33 cellular contexts compared by ENCODE assay signal in genomic region chr3:74217467-74217866, GRCh38.
"Had no signal": no experiment of that assay in that cellular context is flagged by ENCODE, and none has a peak within 500 bp of the region (broad histone marks: within the 10 kb centered on the region; RNA-seq: fewer than 3 reads in every experiment).

No MANE protein-coding gene starts in this region.

- H3K27ac Mint-ChIP-seq: naive thymus-derived CD8-positive, alpha-beta T cell; natural killer cell treated with Interleukin-12 subunit alpha and Interleukin-12 subunit beta and Interleukin-15 and Interleukin-18, amount 100 ng/mL, for 72 hours; nephron progenitor cell; progenitor cell of endocrine pancreas; stimulated activated memory B cell treated with anti-CD40 and anti-IgM and Interleukin-4, amounts not matched to agents 10 μg/mL and 1 μg/mL and 100 μg/mL, for 72 hours; stimulated activated naive CD8-positive, alpha-beta T cell treated with anti-CD3 and anti-CD28 coated beads, Interleukin-15, amount 100 ng/mL, for 72 hours; type B pancreatic cell had no signal

- H3K4me3 ChIP-seq: ovary, psoas muscle, skin epidermis, smooth muscle cell, spleen, suprapubic skin, testis, tibial artery, transverse colon, upper lobe of right lung, uterus had no signal

- H3K9me3 ChIP-seq: neutrophil, ovary, psoas muscle, suprapubic skin, testis, tibial artery, transverse colon, upper lobe of right lung, uterus had no signal

- H3K9me3 Mint-ChIP-seq: nephron progenitor cell, neural crest cell had no signal

- H3K36me3 ChIP-seq: neutrophil, ovary, spleen, suprapubic skin, tibial artery, transverse colon, upper lobe of right lung, uterus had no signal

- H3K27me3 ChIP-seq: neutrophil, ovary, spleen, suprapubic skin, testis, tibial artery, transverse colon, upper lobe of right lung, uterus had no signal

- H3K4me1 ChIP-seq: parathyroid adenoma, psoas muscle, spleen, suprapubic skin, testis, tibial artery, transverse colon, upper lobe of right lung, uterus had no signal

- H3K36me3 Mint-ChIP-seq: natural killer cell treated with Interleukin-12 subunit alpha and Interleukin-12 subunit beta and Interleukin-15 and Interleukin-18, amount 100 ng/mL, for 72 hours; stimulated activated memory B cell treated with anti-CD40 and anti-IgM and Interleukin-4, amounts not matched to agents 10 μg/mL and 1 μg/mL and 100 μg/mL, for 72 hours; type B pancreatic cell had no signal

- H3K79me2 ChIP-seq: parathyroid adenoma had no signal

- H3K4me3 Mint-ChIP-seq: naive thymus-derived CD8-positive, alpha-beta T cell; natural killer cell treated with Interleukin-12 subunit alpha and Interleukin-12 subunit beta and Interleukin-15 and Interleukin-18, amount 100 ng/mL, for 72 hours; nephron progenitor cell; neural crest cell; stimulated activated memory B cell treated with anti-CD40 and anti-IgM and Interleukin-4, amounts not matched to agents 10 μg/mL and 1 μg/mL and 100 μg/mL, for 72 hours; stimulated activated naive CD8-positive, alpha-beta T cell treated with anti-CD3 and anti-CD28 coated beads, Interleukin-15, amount 100 ng/mL, for 72 hours; type B pancreatic cell had no signal

- H3K27ac ChIP-seq: neutrophil, ovary, parathyroid adenoma, psoas muscle, skin epidermis, spleen, suprapubic skin, testis, tibial artery, transverse colon, upper lobe of right lung, uterus had no signal

- H3K9ac ChIP-seq: parathyroid adenoma had no signal

- H3K27me3 Mint-ChIP-seq: naive thymus-derived CD8-positive, alpha-beta T cell; natural killer cell treated with Interleukin-12 subunit alpha and Interleukin-12 subunit beta and Interleukin-15 and Interleukin-18, amount 100 ng/mL, for 72 hours; progenitor cell of endocrine pancreas; stimulated activated memory B cell treated with anti-CD40 and anti-IgM and Interleukin-4, amounts not matched to agents 10 μg/mL and 1 μg/mL and 100 μg/mL, for 72 hours; stimulated activated naive CD8-positive, alpha-beta T cell treated with anti-CD3 and anti-CD28 coated beads, Interleukin-15, amount 100 ng/mL, for 72 hours; type B pancreatic cell had no signal

- H3K4me1 Mint-ChIP-seq: naive thymus-derived CD8-positive, alpha-beta T cell; nephron progenitor cell; neural crest cell; stimulated activated memory B cell treated with anti-CD40 and anti-IgM and Interleukin-4, amounts not matched to agents 10 μg/mL and 1 μg/mL and 100 μg/mL, for 72 hours; stimulated activated naive CD8-positive, alpha-beta T cell treated with anti-CD3 and anti-CD28 coated beads, Interleukin-15, amount 100 ng/mL, for 72 hours had no signal

- ATAC-seq: naive thymus-derived CD8-positive, alpha-beta T cell; natural killer cell treated with Interleukin-12 subunit alpha and Interleukin-12 subunit beta and Interleukin-15 and Interleukin-18, amount 100 ng/mL, for 72 hours; psoas muscle; right cardiac atrium; sciatic nerve; stimulated activated memory B cell treated with anti-CD40 and anti-IgM and Interleukin-4, amounts not matched to agents 10 μg/mL and 1 μg/mL and 100 μg/mL, for 72 hours; stimulated activated naive CD8-positive, alpha-beta T cell treated with anti-CD3 and anti-CD28 coated beads, Interleukin-15, amount 100 ng/mL, for 72 hours; stimulated activated naive CD8-positive, alpha-beta T cell treated with anti-CD3 and anti-CD28 coated beads, Interleukin-15, Interleukin-2, amounts not matched to agents 100 U/mL and 50 U/mL, for 24 hours; upper lobe of right lung had no signal

- H2AFZ ChIP-seq: parathyroid adenoma had no signal

- H3K4me2 ChIP-seq: smooth muscle cell had no signal

- DNase-seq: naive thymus-derived CD8-positive, alpha-beta T cell; nephron progenitor cell; nucleus accumbens; ovary; posterior cingulate gyrus; psoas muscle; right cardiac atrium; spleen; stimulated activated CD4-positive, alpha-beta T cell treated with anti-CD3 and anti-CD28 coated beads, Interleukin-12 subunit alpha, Interleukin-12 subunit beta, amount 100 ng/mL, for 4 hours; stimulated activated CD4-positive, alpha-beta T cell treated with anti-CD3 and anti-CD28 coated beads, Interleukin-1b, Interleukin-23, amount 100 ng/mL, for 48 hours; stimulated activated CD4-positive, alpha-beta T cell treated with anti-CD3 and anti-CD28 coated beads, Interleukin-4, amount 100 ng/mL, for 1 hour; stimulated activated CD4-positive, alpha-beta T cell treated with anti-CD3 and anti-CD28 coated beads, Interleukin-4, amount 100 ng/mL, for 4 hours; stimulated activated CD8-positive, alpha-beta memory T cell treated with anti-CD3 and anti-CD28 coated beads, Interleukin-4, amount 100 ng/mL, for 48 hours; stimulated activated naive CD4-positive, alpha-beta T cell; stimulated activated naive CD8-positive, alpha-beta T cell treated with anti-CD3 and anti-CD28 coated beads, Interleukin-15, amount 100 ng/mL, for 72 hours; stimulated activated naive CD8-positive, alpha-beta T cell treated with anti-CD3 and anti-CD28 coated beads, Interleukin-15, Interleukin-2, amounts not matched to agents 100 U/mL and 50 U/mL, for 24 hours; substantia nigra; testis; tibial artery; transverse colon; upper lobe of right lung; uterus had no signal
